27 cellular contexts compared by ENCODE assay signal in the genomic region with DNA sequence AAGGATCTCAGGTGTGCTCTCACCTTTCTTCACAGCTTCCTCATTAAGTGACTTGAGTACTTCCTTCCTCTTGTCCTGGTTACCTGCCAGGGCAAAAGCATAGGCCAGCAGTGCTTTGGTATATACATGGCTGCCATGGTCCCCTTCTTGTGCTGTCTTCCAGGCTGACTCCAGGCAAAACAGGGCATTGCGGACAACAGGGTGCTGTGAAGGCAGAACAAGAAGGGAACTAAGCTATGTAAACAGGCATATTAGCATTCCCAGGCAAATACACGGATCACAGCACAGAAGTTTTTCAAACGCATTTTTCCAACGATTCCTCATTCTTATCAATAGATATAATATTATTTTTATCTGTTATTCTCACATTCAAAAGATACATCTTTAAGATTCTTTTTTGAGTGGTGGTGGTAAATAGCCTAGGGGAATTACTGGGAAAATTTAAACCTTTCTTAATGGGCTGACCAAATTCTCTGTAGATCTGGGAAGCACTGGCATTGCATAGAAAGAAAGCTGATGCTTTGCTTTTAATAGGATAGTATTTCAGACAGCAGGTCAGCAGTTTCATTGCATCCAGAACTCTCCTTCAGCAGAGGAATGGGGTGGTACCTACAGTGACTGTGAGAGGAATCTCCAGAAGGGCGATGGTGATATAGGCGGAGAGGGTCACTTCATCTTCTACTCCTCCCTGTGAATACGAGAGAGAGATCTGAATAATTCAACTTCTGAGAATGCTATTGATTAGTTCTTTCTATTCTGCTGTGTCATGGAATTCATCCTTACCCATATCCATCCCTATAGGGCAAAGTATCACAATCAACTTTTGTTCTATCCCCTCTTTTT. TPM values are rescaled to one million over a fixed set of nuclear protein-coding genes. Genes with fewer than 3 reads are reported as not detected.
"Had no signal": no experiment of that assay in that cellular context is flagged by ENCODE, and none has a peak within 500 bp of the region (broad histone marks: within the 10 kb centered on the region; RNA-seq: fewer than 3 reads in every experiment).

No MANE protein-coding gene starts in this region.

- H3K4me3 ChIP-seq: heart right ventricle, hepatocyte, left ventricle myocardium inferior, lung, neural progenitor cell, ovary, prostate gland, sigmoid colon, spleen, tibial nerve had no signal

- H3K27me3 Mint-ChIP-seq: stimulated activated naive CD8-positive, alpha-beta T cell treated with anti-CD3 and anti-CD28 coated beads, Interleukin-15, Interleukin-2, amounts not matched to agents 100 ng/mL and 50 ng/mL, for 24 hours had no signal

- H3K9me3 ChIP-seq: heart right ventricle, left ventricle myocardium inferior, ovary, prostate gland, sigmoid colon, tibial nerve had no signal

- H3K79me2 ChIP-seq: hepatocyte had no signal

- H3K36me3 Mint-ChIP-seq: mesothelial cell of epicardium; neural progenitor cell; stimulated activated effector memory CD8-positive, alpha-beta T cell treated with anti-CD3 and anti-CD28 coated beads, Interleukin-12 subunit alpha, Interleukin-12 subunit beta, amount 100 ng/mL, for 72 hours had no signal

- H2AFZ ChIP-seq: hepatocyte, neural progenitor cell had no signal

- ATAC-seq: heart right ventricle; natural killer cell; right cardiac atrium; stimulated activated effector memory CD8-positive, alpha-beta T cell treated with anti-CD3 and anti-CD28 coated beads, Interleukin-12 subunit alpha, Interleukin-12 subunit beta, amount 100 ng/mL, for 72 hours had no signal

- H3K4me1 Mint-ChIP-seq: mesothelial cell of epicardium, naive B cell, nephron progenitor cell, neural progenitor cell had no signal

- H3K4me2 ChIP-seq: hepatocyte, neural progenitor cell had no signal

- H3K9me3 Mint-ChIP-seq: stimulated activated effector memory CD8-positive, alpha-beta T cell treated with anti-CD3 and anti-CD28 coated beads, Interleukin-12 subunit alpha, Interleukin-12 subunit beta, amount 100 ng/mL, for 72 hours; type B pancreatic cell had no signal

- H3K27me3 ChIP-seq: heart right ventricle, hepatocyte, neural progenitor cell, ovary, sigmoid colon, spleen, tibial nerve had no signal

- FAIRE-seq: small intestine had no signal

- H3K36me3 ChIP-seq: neural progenitor cell, ovary, prostate gland had no signal

- DNase-seq: heart right ventricle; islet precursor cell; left ventricle myocardium inferior; mesendoderm; naive B cell; natural killer cell; nephron progenitor cell; ovary; posterior cingulate gyrus; retina; right cardiac atrium; sigmoid colon; small intestine; spleen; stimulated activated CD4-positive, alpha-beta T cell treated with anti-CD3 and anti-CD28 coated beads, Interleukin-4, amount 100 ng/mL, for 24 hours; stimulated activated naive CD4-positive, alpha-beta T cell; substantia nigra had no signal

- H3K9ac ChIP-seq: neural progenitor cell had no signal

- H3K27ac ChIP-seq: heart right ventricle, hepatocyte, left ventricle myocardium inferior, neural progenitor cell, ovary, prostate gland, sigmoid colon, spleen, tibial nerve had no signal

- H3K27ac Mint-ChIP-seq: mesothelial cell of epicardium; naive B cell; nephron progenitor cell; neural progenitor cell; stimulated activated effector memory CD8-positive, alpha-beta T cell treated with anti-CD3 and anti-CD28 coated beads, Interleukin-12 subunit alpha, Interleukin-12 subunit beta, amount 100 ng/mL, for 72 hours; stimulated activated naive CD8-positive, alpha-beta T cell treated with anti-CD3 and anti-CD28 coated beads, Interleukin-15, Interleukin-2, amounts not matched to agents 100 ng/mL and 50 ng/mL, for 24 hours; type B pancreatic cell had no signal

- H3K4me3 Mint-ChIP-seq: mesothelial cell of epicardium; naive B cell; natural killer cell; nephron progenitor cell; neural progenitor cell; stimulated activated effector memory CD8-positive, alpha-beta T cell treated with anti-CD3 and anti-CD28 coated beads, Interleukin-12 subunit alpha, Interleukin-12 subunit beta, amount 100 ng/mL, for 72 hours; stimulated activated naive CD8-positive, alpha-beta T cell treated with anti-CD3 and anti-CD28 coated beads, Interleukin-15, Interleukin-2, amounts not matched to agents 100 ng/mL and 50 ng/mL, for 24 hours; type B pancreatic cell had no signal

- H3K4me1 ChIP-seq: neural progenitor cell, prostate gland, sigmoid colon, spleen had no signal

RNA-seq across cellular contexts. Expression of gene A2M, which starts 38.8 kb away (rescaled TPM):
- total RNA-seq: mononuclear cell had no signal
